Comparison of ENCODE assay signal across 8 cellular contexts in the genomic region with DNA sequence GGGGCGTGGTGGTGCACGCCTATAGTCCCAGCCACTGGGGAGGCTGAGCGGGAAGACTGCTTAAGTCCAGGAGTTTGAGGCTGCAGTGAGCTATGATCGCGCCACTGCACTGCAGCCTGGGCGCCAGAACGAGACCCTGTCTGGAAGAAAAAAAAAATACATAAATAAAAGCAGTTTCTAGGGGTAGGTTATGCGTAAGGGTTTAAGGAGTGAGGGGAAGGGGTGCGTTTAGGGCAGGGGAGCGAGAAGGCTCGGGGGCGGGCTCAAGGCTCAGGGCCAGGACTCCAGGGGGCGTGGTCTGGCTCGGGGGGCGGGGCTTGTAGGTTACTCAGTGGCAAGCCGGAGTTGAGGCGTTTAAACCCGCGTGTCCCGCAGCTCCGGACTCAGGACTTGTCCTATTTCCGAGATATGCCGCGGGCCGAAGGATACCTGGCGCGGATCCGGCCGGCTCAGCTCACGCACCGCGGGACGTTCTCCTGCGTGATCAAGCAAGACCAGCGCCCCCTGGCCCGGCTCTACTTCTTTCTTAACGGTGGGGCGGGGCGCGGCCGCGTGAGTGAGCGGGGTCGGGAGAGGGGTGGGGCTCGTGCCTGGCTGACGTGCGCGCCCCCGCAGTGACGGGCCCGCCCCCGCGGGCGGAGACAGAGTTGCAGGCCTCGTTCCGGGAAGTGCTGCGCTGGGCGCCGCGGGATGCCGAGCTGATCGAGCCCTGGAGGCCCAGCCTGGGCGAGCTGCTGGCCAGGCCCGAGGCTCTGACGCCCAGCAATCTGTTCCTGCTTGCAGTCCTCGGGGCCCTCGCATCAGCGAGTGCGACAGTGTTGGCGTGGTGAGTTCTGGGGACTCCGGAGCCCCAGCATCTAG. TPM values are rescaled to one million over a fixed set of nuclear protein-coding genes. Genes with fewer than 3 reads are reported as not detected.
DNase-seq lines count a peak whose midpoint lies in the region; ATAC-seq and TF ChIP-seq lines count a peak whose summit lies in the region.

No MANE protein-coding gene starts in this region.

- ATAC-seq in GM18870 (IDR thresholded peaks at IDR 0.05; ENCODE audit: unreplicated experiment) (peak; percentile 55), HG03135 (IDR thresholded peaks at IDR 0.05; ENCODE audit: unreplicated experiment) (peak; percentile 90)
- peak; percentile 92 for ATAC-seq in activated CD8-positive, alpha-beta T cell treated with anti-CD3 and anti-CD28 coated beads for 36 hours

- POLR2A ChIA-PET in AG04449 (lab: Yijun Ruan, JAX): interaction anchor here (0.9 to 1.3 kb wide), 7 partner anchors 9 to 47 kb away, joined by 3 to 8 read pairs (median 3); partner anchors contain the start of gene SPACA6
- POLR2A ChIA-PET in activated CD8-positive, alpha-beta T cell treated with anti-CD3 and anti-CD28 coated beads for 36 hours (lab: Charles Lee): interaction anchor here (0.9 to 2.3 kb wide), 2 partner anchors 14 to 22 kb away, joined by 4 to 13 read pairs; no protein-coding TSS in a partner anchor

- peaks cover 6% of the 10 kb centered on the region for H3K27me3 Mint-ChIP-seq in activated CD8-positive, alpha-beta T cell treated with anti-CD3 and anti-CD28 coated beads for 36 hours

- DNase-seq in AG04449 (ENCODE audit: low read depth, low spot score) (peak; percentile 53), NCI-H82 (lab: John Stamatoyannopoulos, UW) (peak; percentile 92), ecto neural progenitor cell (ENCODE audit: low spot score) (peak; percentile 96), lung microvascular endothelial cell (ENCODE audit: low read depth in 2 of 2) (peak; percentile 93 to 96)
- peak; percentile 99 for DNase-seq in activated CD8-positive, alpha-beta T cell treated with anti-CD3 and anti-CD28 coated beads for 36 hours
- peak; percentile 92 to 96 (median 96) for DNase-seq in stimulated activated CD4-positive, alpha-beta T cell treated with anti-CD3 and anti-CD28 coated beads, TNF-alpha, amount 100 ng/mL, for 24 hours (ENCODE audit: low read depth in 3 of 3)

- peak overlapping the region; percentile 95 for H3K27ac Mint-ChIP-seq in activated CD8-positive, alpha-beta T cell treated with anti-CD3 and anti-CD28 coated beads for 36 hours

- H3K4me3 Mint-ChIP-seq in activated CD8-positive, alpha-beta T cell treated with anti-CD3 and anti-CD28 coated beads for 36 hours: peak overlapping the region; percentile 90

- H3K36me3 Mint-ChIP-seq in activated CD8-positive, alpha-beta T cell treated with anti-CD3 and anti-CD28 coated beads for 36 hours (ENCODE audit: low read depth): peaks cover 16% of the 10 kb centered on the region

- intact Hi-C loops in activated CD8-positive, alpha-beta T cell treated with anti-CD3 and anti-CD28 coated beads for 36 hours (cut with micrococcal nuclease): no loop called here

- peaks cover 2% of the 10 kb centered on the region for H3K9me3 Mint-ChIP-seq in activated CD8-positive, alpha-beta T cell treated with anti-CD3 and anti-CD28 coated beads for 36 hours

- H3K4me1 Mint-ChIP-seq in activated CD8-positive, alpha-beta T cell treated with anti-CD3 and anti-CD28 coated beads for 36 hours (ENCODE audit: low read depth): peaks cover 24% of the 10 kb centered on the region

- CTCF ChIA-PET in AG04449 (lab: Yijun Ruan, JAX): interaction anchor here (0.7 to 1.9 kb wide), 6 partner anchors 8 to 74 kb away, joined by 3 to 8 read pairs (median 4); no protein-coding TSS in a partner anchor
- CTCF ChIA-PET in activated CD8-positive, alpha-beta T cell treated with anti-CD3 and anti-CD28 coated beads for 36 hours (lab: Charles Lee): interaction anchor here (0.6 to 2.2 kb wide), 9 partner anchors 8 to 282 kb away, joined by 3 to 6 read pairs (median 4); no protein-coding TSS in a partner anchor

- peak overlapping the region; percentile 67 for H3K4me3 ChIP-seq in AG04449 (ENCODE audit: low read depth, low read length)

- peak; percentile 60 for TF ChIP-seq CTCF in AG04449 (IDR thresholded peaks at IDR 0.05; ENCODE audit: insufficient read depth, low read length, missing control alignments)
- peak; percentile 60 for TF ChIP-seq CTCF in activated CD8-positive, alpha-beta T cell treated with anti-CD3 and anti-CD28 coated beads for 36 hours (IDR thresholded peaks at IDR 0.05)

RNA-seq across cellular contexts. Expression of gene SPACA6, which starts 10.8 kb away (rescaled TPM):
- 1 to 10 TPM; 2.4 to 4.6 TPM for total RNA-seq in activated CD8-positive, alpha-beta T cell treated with anti-CD3 and anti-CD28 coated beads for 36 hours
- 3.9 and 7.7 TPM in 2 replicates for total RNA-seq in lung microvascular endothelial cell

RNA-seq across cellular contexts. Expression of gene HAS1, which starts 19.9 kb away (rescaled TPM):
- total RNA-seq in activated CD8-positive, alpha-beta T cell treated with anti-CD3 and anti-CD28 coated beads for 36 hours: not detected
- 0.20 and 0.22 TPM in 2 replicates for total RNA-seq in lung microvascular endothelial cell

RNA-seq across cellular contexts. Expression of gene FPR1, which starts 47.8 kb away (rescaled TPM):
- total RNA-seq in activated CD8-positive, alpha-beta T cell treated with anti-CD3 and anti-CD28 coated beads for 36 hours: not detected
- total RNA-seq in lung microvascular endothelial cell: not detected in 2 replicates

RNA-seq across cellular contexts. Expression of gene FPR2, which starts 57.1 kb away (rescaled TPM):
- total RNA-seq in activated CD8-positive, alpha-beta T cell treated with anti-CD3 and anti-CD28 coated beads for 36 hours: not detected
- total RNA-seq in lung microvascular endothelial cell: not detected in 2 replicates

RNA-seq across cellular contexts. Expression of gene SIGLEC14, which starts 57.3 kb away (rescaled TPM):
- not detected for total RNA-seq in activated CD8-positive, alpha-beta T cell treated with anti-CD3 and anti-CD28 coated beads for 36 hours
- total RNA-seq in lung microvascular endothelial cell: not detected in 2 replicates

Comparison
In these comparisons a context has a peak if more than half of its experiments do, and no peak if none do; other contexts are left out.
1. Peak in every context shown above with its lines: DNase-seq, ATAC-seq and H3K4me3 ChIP-seq.